ENCODE assay signal across 19 cellular contexts in genomic region chr22:17716529-17716928, GRCh38. TPM values are rescaled to one million over a fixed set of nuclear protein-coding genes. Genes with fewer than 3 reads are reported as not detected.
A peak's percentile ranks its signal among the peaks of the same experiment; 100 is the strongest.
DNase-seq lines count a peak whose midpoint lies in the region; ATAC-seq, FAIRE-seq and TF ChIP-seq lines count a peak whose summit lies in the region.
"Had no signal": no experiment of that assay in that cellular context is flagged by ENCODE, and none has a peak within 500 bp of the region (broad histone marks: within the 10 kb centered on the region; RNA-seq: fewer than 3 reads in every experiment).

No MANE protein-coding gene starts in this region.

- TF ChIP-seq POLR2A in gastrocnemius medialis (IDR thresholded peaks at IDR 0.05) (no peak), thyroid gland (IDR thresholded peaks at IDR 0.05) (no peak)

- peak overlapping the region; percentile 20 for H3K27ac Mint-ChIP-seq in activated T-helper 17 cell treated with anti-CD3 and anti-CD28 coated beads, Interleukin-2, amount 50 U/mL, for 72 hours
- H3K27ac Mint-ChIP-seq in chondrocyte (ENCODE audit: unreplicated experiment), result peak overlapping the region; percentile 74

- H3K4me1 Mint-ChIP-seq in activated T-helper 17 cell treated with anti-CD3 and anti-CD28 coated beads, Interleukin-2, amount 50 U/mL, for 72 hours, result no peaks in the 10 kb centered on the region
- peaks cover 49% of the 10 kb centered on the region for H3K4me1 Mint-ChIP-seq in chondrocyte (ENCODE audit: low read depth)

- peaks cover 10% of the 10 kb centered on the region for H3K36me3 Mint-ChIP-seq in activated T-helper 17 cell treated with anti-CD3 and anti-CD28 coated beads, Interleukin-2, amount 50 U/mL, for 72 hours (ENCODE audit: low read depth)
- H3K36me3 Mint-ChIP-seq in chondrocyte (ENCODE audit: low read depth), result peaks cover 2% of the 10 kb centered on the region

- H3K27me3 Mint-ChIP-seq in activated T-helper 17 cell treated with anti-CD3 and anti-CD28 coated beads, Interleukin-2, amount 50 U/mL, for 72 hours, result no peaks in the 10 kb centered on the region
- H3K27me3 Mint-ChIP-seq in chondrocyte (ENCODE audit: low read depth), result no peaks in the 10 kb centered on the region
- H3K27me3 Mint-ChIP-seq: CD4-positive, alpha-beta memory T cell had no signal

- no peaks in the 10 kb centered on the region for H3K9me3 Mint-ChIP-seq in activated T-helper 17 cell treated with anti-CD3 and anti-CD28 coated beads, Interleukin-2, amount 50 U/mL, for 72 hours
- no peaks in the 10 kb centered on the region for H3K9me3 Mint-ChIP-seq in chondrocyte (ENCODE audit: low read depth)
- H3K9me3 Mint-ChIP-seq: CD4-positive, alpha-beta memory T cell; H9 had no signal

- H3K36me3 ChIP-seq in gastrocnemius medialis (no peaks in the 10 kb centered on the region), thyroid gland (no peaks in the 10 kb centered on the region)

- 95 to 97% methylated on average over 3 of the region's 3 CpGs for WGBS in thyroid gland, 2 donors

- intact Hi-C loops in gastrocnemius medialis (cut with DNase I; ENCODE audit: low total_unique reads) (no loop called here), thyroid gland (cut with DNase I) (no loop called here)

- DNase-seq in chondrocyte (ENCODE audit: low spot score), result no peak
- DNase-seq in gastrocnemius medialis, result no peak
- no peak for DNase-seq in GM19239 (ENCODE audit: insufficient read length, low spot score)
- no peak for DNase-seq in NK-92 treated with Interleukin-12 subunit alpha and Interleukin-12 subunit beta, amount 100 ng/mL, for 24 hours (lab: John Stamatoyannopoulos, UW)
- DNase-seq in thyroid gland, result no peak
- DNase-seq: 8988T; CD4-positive, alpha-beta memory T cell; DMS153; DMS79; GDM1; H9 had no signal

- FAIRE-seq in islet of Langerhans (lab: Jason Lieb, UNC) (peak; percentile 45), GM19239 (lab: Jason Lieb, UNC) (no peak)
- FAIRE-seq: GM18507, H1, HTR-8/SVneo had no signal

- H3K4me3 Mint-ChIP-seq in activated T-helper 17 cell treated with anti-CD3 and anti-CD28 coated beads, Interleukin-2, amount 50 U/mL, for 72 hours, result no peak overlapping the region
- no peak overlapping the region for H3K4me3 Mint-ChIP-seq in chondrocyte (ENCODE audit: unreplicated experiment)
- H3K4me3 Mint-ChIP-seq: CD14-positive monocyte; CD4-positive, alpha-beta memory T cell; H9 had no signal

- in situ Hi-C loops in gastrocnemius medialis (cut with MboI; ENCODE audit: low sequenced_read_pairs in 4 of 4), result no loop called here

- no peak overlapping the region for H3K4me3 ChIP-seq in gastrocnemius medialis
- H3K4me3 ChIP-seq in thyroid gland (replicated peaks in 1 of 3), result no peak overlapping the region
- H3K4me3 ChIP-seq: BLaER1 had no signal

- TF ChIP-seq CTCF in chondrocyte (IDR thresholded peaks at IDR 0.05), result no peak
- no peak for TF ChIP-seq CTCF in gastrocnemius medialis (IDR thresholded peaks at IDR 0.05 in 4 of 5, conservative IDR thresholded peaks at IDR 0.05 in 1 of 5)
- no peak for TF ChIP-seq CTCF in thyroid gland (IDR thresholded peaks at IDR 0.05)

- H3K4me1 ChIP-seq in gastrocnemius medialis (peaks cover 15 to 21% of the 10 kb centered on the region in 2 donors), thyroid gland (no peaks in the 10 kb centered on the region)
- H3K4me1 ChIP-seq: BLaER1 had no signal

- H3K9me3 ChIP-seq in gastrocnemius medialis (no peaks in the 10 kb centered on the region), thyroid gland (no peaks in the 10 kb centered on the region)
- H3K9me3 ChIP-seq: BLaER1 had no signal

- no peaks in the 10 kb centered on the region for H3K27me3 ChIP-seq in gastrocnemius medialis
- no peaks in the 10 kb centered on the region for H3K27me3 ChIP-seq in thyroid gland
- H3K27me3 ChIP-seq: BLaER1 had no signal

- ATAC-seq in activated T-helper 17 cell treated with anti-CD3 and anti-CD28 coated beads, Interleukin-2, amount 50 U/mL, for 72 hours (replicated peaks), result no peak
- ATAC-seq in gastrocnemius medialis (peak; percentile 49 to 65), GM18873 (IDR thresholded peaks at IDR 0.05; ENCODE audit: low FRiP score, unreplicated experiment) (no peak)

- H3K27ac ChIP-seq in gastrocnemius medialis (peak overlapping the region in 3 of 4 donors; percentile 49 to 71 (median 68)), thyroid gland (no peak overlapping the region)
- H3K27ac ChIP-seq: BLaER1 had no signal

RNA-seq across cellular contexts. Expression of gene BID, which starts 57.7 kb away (rescaled TPM):
- total RNA-seq in activated T-helper 17 cell treated with anti-CD3 and anti-CD28 coated beads, Interleukin-2, amount 50 U/mL, for 72 hours, result 10 to 100 TPM in 1 of 2 donors, 1 to 10 TPM in 1; 6.2 to 19.2 TPM
- total RNA-seq in chondrocyte (12.5 to 15.9 TPM (median 13.2 TPM) in 3 replicates), gastrocnemius medialis (10 to 100 TPM in 2 of 4 donors, 1 to 10 TPM in 2; 5.1 to 23.7 (median 9.8) TPM), thyroid gland (10 to 100 TPM in 3 of 4 donors, 1 to 10 TPM in 1; 4.6 to 18.3 (median 14.9) TPM)

Comparison
In these comparisons a context has a peak if more than half of its experiments do, and no peak if none do; other contexts are left out.
1. ATAC-seq: peak in gastrocnemius medialis (2 of 2); none in activated T-helper 17 cell treated with anti-CD3 and anti-CD28 coated beads, Interleukin-2, amount 50 U/mL, for 72 hours (single experiment) and GM18873 (single experiment).
2. H3K27ac ChIP-seq: peak in gastrocnemius medialis (3 of 4); none in thyroid gland (0 of 3).